Comparison of ENCODE assay signal across 10 cellular contexts in the genomic region with DNA sequence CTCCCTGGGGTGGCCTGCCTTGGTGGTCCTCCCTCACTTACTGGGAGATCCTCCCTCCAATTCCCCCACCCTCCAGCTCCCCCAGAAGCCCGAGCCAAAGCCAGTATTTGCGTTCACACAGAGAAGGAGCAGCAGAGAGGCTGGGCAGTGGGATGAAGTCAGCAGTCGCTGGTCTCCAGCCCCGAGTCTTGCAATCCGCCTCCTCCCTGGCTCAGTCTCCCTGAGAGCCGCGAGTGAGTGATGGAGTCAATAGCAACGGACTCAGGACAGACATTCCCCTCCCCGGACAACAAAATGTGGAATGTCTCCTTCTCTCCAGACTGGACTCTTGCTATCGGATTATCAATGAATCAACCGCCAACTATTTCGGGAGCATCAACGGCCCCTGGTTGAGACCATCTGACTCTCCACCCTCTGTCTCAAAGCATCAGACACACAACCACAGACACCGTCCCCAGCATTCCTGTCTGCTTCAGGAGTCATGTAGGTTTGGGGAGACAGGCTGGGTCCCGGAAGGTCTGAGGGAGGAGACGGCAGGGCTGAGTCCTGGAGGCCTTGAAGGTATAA.
DNase-seq lines count a peak whose midpoint lies in the region; ATAC-seq and TF ChIP-seq lines count a peak whose summit lies in the region.
"Had no signal": no experiment of that assay in that cellular context is flagged by ENCODE, and none has a peak within 500 bp of the region (broad histone marks: within the 10 kb centered on the region; RNA-seq: fewer than 3 reads in every experiment).

No MANE protein-coding gene starts in this region.

- intact Hi-C loops in lower lobe of right lung (cut with DNase I), result no loop called here

- DNase-seq in HFF-Myc (ENCODE audit: extremely low read depth, low read depth) (no peak), caudate nucleus (lab: John Stamatoyannopoulos, UW) (no peak), lower lobe of right lung (no peak), superior temporal gyrus (ENCODE audit: extremely low spot score) (no peak)
- DNase-seq: glutamatergic neuron, NCI-H2107 had no signal

- ATAC-seq in lower lobe of right lung, result peak; percentile 36 to 46
- ATAC-seq in GM21526 (IDR thresholded peaks at IDR 0.05; ENCODE audit: low FRiP score, unreplicated experiment), result no peak
- ATAC-seq in HG03469 (IDR thresholded peaks at IDR 0.05; ENCODE audit: unreplicated experiment), result no peak
- no peak for ATAC-seq in GM18511 (IDR thresholded peaks at IDR 0.05; ENCODE audit: unreplicated experiment)

- H3K4me1 ChIP-seq in lower lobe of right lung (peaks cover 37% of the 10 kb centered on the region), subcutaneous abdominal adipose tissue (ENCODE audit: control insufficient read depth in 5 of 5, insufficient read depth in 5 of 5, low read length in 5 of 5) (peaks cover 10 to 70% (median 36%) of the 10 kb centered on the region in 5 donors)

- TF ChIP-seq CTCF in HFF-Myc (IDR thresholded peaks at IDR 0.05; ENCODE audit: low read depth, low read length, missing control alignments), result no peak
- no peak for TF ChIP-seq CTCF in lower lobe of right lung (IDR thresholded peaks at IDR 0.05)

- no peaks in the 10 kb centered on the region for H3K27me3 ChIP-seq in lower lobe of right lung (ENCODE audit: low read depth)
- H3K27me3 ChIP-seq in subcutaneous abdominal adipose tissue (ENCODE audit: control insufficient read depth in 5 of 5, insufficient read depth in 4 of 5, low read length in 5 of 5), result no peaks in the 10 kb centered on the region

- H3K36me3 ChIP-seq in lower lobe of right lung (no peaks in the 10 kb centered on the region), subcutaneous abdominal adipose tissue (ENCODE audit: control insufficient read depth in 5 of 5, insufficient read depth in 5 of 5, low read length in 5 of 5) (no peaks in the 10 kb centered on the region)

- peak overlapping the region in 1 of 5 donors; percentile 52 for H3K9ac ChIP-seq in subcutaneous abdominal adipose tissue (ENCODE audit: low read length in 5 of 5)

- H3K9me3 ChIP-seq in lower lobe of right lung (no peaks in the 10 kb centered on the region), subcutaneous abdominal adipose tissue (ENCODE audit: control insufficient read depth in 5 of 5, low read length in 5 of 5) (no peaks in the 10 kb centered on the region)

- H3K4me3 ChIP-seq in HFF-Myc (replicated peaks; ENCODE audit: low read depth, low read length) (peak overlapping the region; percentile 57), lower lobe of right lung (no peak overlapping the region), subcutaneous abdominal adipose tissue (ENCODE audit: low read depth in 1 of 5, low read length in 5 of 5) (no peak overlapping the region)

- peak overlapping the region; percentile 36 for H3K27ac ChIP-seq in caudate nucleus (ENCODE audit: low read depth, low read length)
- peak overlapping the region; percentile 67 for H3K27ac ChIP-seq in lower lobe of right lung
- peak overlapping the region; percentile 67 for H3K27ac ChIP-seq in subcutaneous abdominal adipose tissue (ENCODE audit: low read depth, low read length)

Comparison
In these comparisons a context has a peak if more than half of its experiments do, and no peak if none do; other contexts are left out.
1. ATAC-seq: peak in lower lobe of right lung (2 of 2); none in GM21526 (single experiment), HG03469 (single experiment) and GM18511 (single experiment).
2. Peak in every context shown above with its lines, with median percentiles within 50 percentile points of each other: H3K27ac ChIP-seq.